Comparison of ENCODE assay signal across 19 cellular contexts in the genomic region with DNA sequence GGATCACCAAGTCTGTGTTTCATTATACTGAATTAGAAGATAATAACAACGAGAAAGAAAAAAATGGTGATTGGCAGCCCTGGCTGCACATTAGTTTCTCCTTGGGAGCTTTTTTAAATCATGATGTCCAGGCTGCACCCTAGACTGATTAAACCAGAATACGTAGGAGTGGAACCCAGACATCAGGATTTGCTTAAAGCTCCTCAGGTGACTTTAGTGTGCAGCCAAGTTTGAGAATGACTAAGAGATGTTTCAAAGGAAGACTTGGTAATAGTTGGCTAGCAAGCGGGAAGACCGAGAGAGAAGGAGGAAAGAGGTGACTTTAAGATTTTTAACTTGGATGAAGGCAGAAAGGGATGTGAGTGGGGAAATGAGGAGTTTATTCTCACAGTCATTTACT.
DNase-seq lines count a peak whose midpoint lies in the region; ATAC-seq and TF ChIP-seq lines count a peak whose summit lies in the region.
"Had no signal": no experiment of that assay in that cellular context is flagged by ENCODE, and none has a peak within 500 bp of the region (broad histone marks: within the 10 kb centered on the region; RNA-seq: fewer than 3 reads in every experiment).

No MANE protein-coding gene starts in this region.

- no peak for TF ChIP-seq EP300 in esophagus muscularis mucosa (IDR thresholded peaks at IDR 0.05)

- H3K36me3 Mint-ChIP-seq in progenitor cell of endocrine pancreas (ENCODE audit: insufficient read depth): no peaks in the 10 kb centered on the region

- no peak for ATAC-seq in HG03342 (IDR thresholded peaks at IDR 0.05; ENCODE audit: unreplicated experiment)
- ATAC-seq: activated T-helper 17 cell treated with anti-CD3 and anti-CD28 coated beads, Interleukin-2, amount 50 U/mL, for 72 hours; effector memory CD8-positive, alpha-beta T cell had no signal

- H2AFZ ChIP-seq in ACC112 (ENCODE audit: low read length, unreplicated experiment): no peak overlapping the region
- H2AFZ ChIP-seq: GM23248 had no signal

- peaks cover 7% of the 10 kb centered on the region for H3K27me3 Mint-ChIP-seq in progenitor cell of endocrine pancreas

- no peak overlapping the region for H3K9ac ChIP-seq in rectal smooth muscle tissue (ENCODE audit: low read length)
- H3K9ac ChIP-seq: GM23248, SK-N-SH had no signal

- no peak for TF ChIP-seq POLR2A in esophagus muscularis mucosa (IDR thresholded peaks at IDR 0.05; ENCODE audit: low read depth)

- no peaks in the 10 kb centered on the region for H3K9me3 ChIP-seq in esophagus muscularis mucosa
- H3K9me3 ChIP-seq: SK-N-SH had no signal

- H3K27me3 ChIP-seq in ACC112 (ENCODE audit: insufficient read depth, low read length) (no peaks in the 10 kb centered on the region), esophagus muscularis mucosa (no peaks in the 10 kb centered on the region), rectal smooth muscle tissue (ENCODE audit: control insufficient read depth, insufficient read depth, low read length) (no peaks in the 10 kb centered on the region)

- intact Hi-C loops in esophagus muscularis mucosa (cut with DNase I): no loop called here

- no peaks in the 10 kb centered on the region for H3K9me3 Mint-ChIP-seq in progenitor cell of endocrine pancreas (ENCODE audit: low read depth)
- H3K9me3 Mint-ChIP-seq: effector memory CD8-positive, alpha-beta T cell had no signal

- no peaks in the 10 kb centered on the region for H3K79me2 ChIP-seq in ACC112 (ENCODE audit: control insufficient read depth, insufficient read depth, low read length, unreplicated experiment)

- H3K4me1 ChIP-seq in ACC112 (ENCODE audit: control insufficient read depth, insufficient read depth, low read length, unreplicated experiment) (peaks cover 69% of the 10 kb centered on the region), esophagus muscularis mucosa (peaks cover 69 to 71% (median 70%) of the 10 kb centered on the region in 4 donors), rectal smooth muscle tissue (ENCODE audit: control insufficient read depth, insufficient read depth, low read length) (peaks cover 68% of the 10 kb centered on the region)

- DNase-seq in RPMI7951 (ENCODE audit: low read depth): peak; percentile 49
- no peak for DNase-seq in esophagus muscularis mucosa (ENCODE audit: extremely low spot score)
- no peak for DNase-seq in NCI-H748 treated with DMSO at 0.1 percent for 48 hours (lab: John Stamatoyannopoulos, UW)
- no peak for DNase-seq in stimulated activated CD4-positive, alpha-beta T cell treated with anti-CD3 and anti-CD28 coated beads, Interleukin-15, amount 100 ng/mL, for 24 hours
- DNase-seq in progenitor cell of endocrine pancreas (ENCODE audit: low spot score, unreplicated experiment): no peak
- DNase-seq: activated CD4-positive, alpha-beta T cell treated with anti-CD3 and anti-CD28 coated beads for 4 hours; C1 segment of cervical spinal cord; Calu3; effector memory CD8-positive, alpha-beta T cell; EL; GM23248; head of caudate nucleus; NCI-H510A treated with DMSO at 0.1 percent for 48 hours; RPMI8226; SK-N-SH had no signal

- H3K36me3 ChIP-seq in ACC112 (ENCODE audit: insufficient read depth, low read length): no peaks in the 10 kb centered on the region
- no peaks in the 10 kb centered on the region for H3K36me3 ChIP-seq in esophagus muscularis mucosa
- no peaks in the 10 kb centered on the region for H3K36me3 ChIP-seq in rectal smooth muscle tissue (ENCODE audit: control insufficient read depth, insufficient read depth, low read length)

- no peak for TF ChIP-seq CTCF in esophagus muscularis mucosa (IDR thresholded peaks at IDR 0.05)
- no peak for TF ChIP-seq CTCF in progenitor cell of endocrine pancreas (IDR thresholded peaks at IDR 0.05; ENCODE audit: unreplicated experiment)

- H3K4me3 Mint-ChIP-seq in progenitor cell of endocrine pancreas (ENCODE audit: low read depth): no peak overlapping the region
- H3K4me3 Mint-ChIP-seq: activated T-helper 17 cell treated with anti-CD3 and anti-CD28 coated beads, Interleukin-2, amount 50 U/mL, for 72 hours; effector memory CD8-positive, alpha-beta T cell had no signal

- peak overlapping the region; percentile 83; the same call in 1 of the 2 replicates for H3K27ac ChIP-seq in ACC112 (ENCODE audit: low read depth, low read length)
- peak overlapping the region; percentile 86 to 92 (median 88) for H3K27ac ChIP-seq in esophagus muscularis mucosa (replicated peaks in 1 of 4)
- peak overlapping the region; percentile 97 for H3K27ac ChIP-seq in rectal smooth muscle tissue (ENCODE audit: low read depth, low read length)
- H3K27ac ChIP-seq: GM23248 had no signal

- no peak overlapping the region for H3K4me3 ChIP-seq in ACC112 (ENCODE audit: low read depth, low read length)
- no peak overlapping the region for H3K4me3 ChIP-seq in esophagus muscularis mucosa
- no peak overlapping the region for H3K4me3 ChIP-seq in rectal smooth muscle tissue (ENCODE audit: low read length)
- H3K4me3 ChIP-seq: GM23248 had no signal

- 80% methylated on average over 4 of the region's 4 CpGs for WGBS in esophagus muscularis mucosa

- H3K4me1 Mint-ChIP-seq in progenitor cell of endocrine pancreas (ENCODE audit: low read depth): peaks cover 24% of the 10 kb centered on the region

- no peak overlapping the region for H3K27ac Mint-ChIP-seq in progenitor cell of endocrine pancreas
- H3K27ac Mint-ChIP-seq: effector memory CD8-positive, alpha-beta T cell had no signal
